In genomic region chr2:196218109-196218508, GRCh38 we compare ENCODE assay signal across 17 cellular contexts. TPM values are rescaled to one million over a fixed set of nuclear protein-coding genes. Genes with fewer than 3 reads are reported as not detected.
DNase-seq lines count a peak whose midpoint lies in the region; ATAC-seq and TF ChIP-seq lines count a peak whose summit lies in the region.
"Had no signal": no experiment of that assay in that cellular context is flagged by ENCODE, and none has a peak within 500 bp of the region (broad histone marks: within the 10 kb centered on the region; RNA-seq: fewer than 3 reads in every experiment).

No MANE protein-coding gene starts in this region.

- no peak for DNase-seq in activated naive CD4-positive, alpha-beta T cell treated with anti-CD3 and anti-CD28 coated beads, Interleukin-2, amount 50 U/mL, for 16 hours
- DNase-seq in activated B cell treated with CpG ODN at 0.5 μM for 24 hours (no peak), mucosa of descending colon (peak in 1 of 3 donors; percentile 34), GM19238 (ENCODE audit: insufficient read length, low spot score) (no peak), NCI-H2029 (lab: John Stamatoyannopoulos, UW) (no peak)
- DNase-seq: AML-193; CD4-positive, CD25-positive, alpha-beta regulatory T cell; GOT3; HFFc6; KG1; MG63; NCI-H1105; NCI-H187 treated with DMSO at 0.1 percent for 48 hours; NCI-H526 treated with DMSO at 0.1 percent for 48 hours had no signal

- no peak overlapping the region for H3K4me3 Mint-ChIP-seq in activated naive CD4-positive, alpha-beta T cell treated with anti-CD3 and anti-CD28 coated beads, Interleukin-2, amount 50 U/mL, for 24 hours
- no peak overlapping the region for H3K4me3 Mint-ChIP-seq in activated B cell treated with CpG ODN at 0.5 μM for 24 hours
- H3K4me3 Mint-ChIP-seq: CD4-positive, CD25-positive, alpha-beta regulatory T cell; HFFc6 had no signal

- CTCF ChIA-PET in activated B cell treated with CpG ODN at 0.5 μM for 24 hours (lab: Charles Lee): interaction anchor here (1.2 to 2.1 kb wide), 2 partner anchors 11 to 58 kb away, joined by 3 to 7 read pairs; no protein-coding TSS in a partner anchor

- no peaks in the 10 kb centered on the region for H3K9me3 Mint-ChIP-seq in activated naive CD4-positive, alpha-beta T cell treated with anti-CD3 and anti-CD28 coated beads, Interleukin-2, amount 50 U/mL, for 24 hours
- no peaks in the 10 kb centered on the region for H3K9me3 Mint-ChIP-seq in activated B cell treated with CpG ODN at 0.5 μM for 24 hours
- H3K9me3 Mint-ChIP-seq: CD4-positive, CD25-positive, alpha-beta regulatory T cell; HFFc6 had no signal

- H3K36me3 Mint-ChIP-seq in activated naive CD4-positive, alpha-beta T cell treated with anti-CD3 and anti-CD28 coated beads, Interleukin-2, amount 50 U/mL, for 24 hours: peaks cover 1% of the 10 kb centered on the region
- peaks cover 3% of the 10 kb centered on the region for H3K36me3 Mint-ChIP-seq in activated B cell treated with CpG ODN at 0.5 μM for 24 hours (ENCODE audit: low read depth)
- H3K36me3 Mint-ChIP-seq: CD4-positive, CD25-positive, alpha-beta regulatory T cell had no signal

- ATAC-seq in activated B cell treated with CpG ODN at 0.5 μM for 24 hours (ENCODE audit: low read depth) (no peak), mucosa of descending colon (peak; percentile 41), HG03045 (IDR thresholded peaks at IDR 0.05; ENCODE audit: unreplicated experiment) (no peak)

- POLR2A ChIA-PET in activated B cell treated with CpG ODN at 0.5 μM for 24 hours (lab: Charles Lee): interaction anchor here (1.4 to 4.2 kb wide), 4 partner anchors 10 to 48 kb away, joined by 3 to 25 read pairs (median 4); partner anchors contain the start of gene STK17B

- H3K36me3 ChIP-seq in mucosa of descending colon (ENCODE audit: low read depth): no peaks in the 10 kb centered on the region

- H3K27ac Mint-ChIP-seq in activated naive CD4-positive, alpha-beta T cell treated with anti-CD3 and anti-CD28 coated beads, Interleukin-2, amount 50 U/mL, for 24 hours: peak overlapping the region; percentile 35
- H3K27ac Mint-ChIP-seq in activated B cell treated with CpG ODN at 0.5 μM for 24 hours: peak overlapping the region; percentile 59
- H3K27ac Mint-ChIP-seq: HFFc6 had no signal

- no peaks in the 10 kb centered on the region for H3K4me1 ChIP-seq in mucosa of descending colon (ENCODE audit: low read depth)

- no peaks in the 10 kb centered on the region for H3K27me3 Mint-ChIP-seq in activated naive CD4-positive, alpha-beta T cell treated with anti-CD3 and anti-CD28 coated beads, Interleukin-2, amount 50 U/mL, for 24 hours
- H3K27me3 Mint-ChIP-seq in activated B cell treated with CpG ODN at 0.5 μM for 24 hours: no peaks in the 10 kb centered on the region
- H3K27me3 Mint-ChIP-seq: CD4-positive, CD25-positive, alpha-beta regulatory T cell had no signal

- intact Hi-C loops in activated B cell treated with CpG ODN at 0.5 μM for 24 hours (cut with micrococcal nuclease) (no loop called here), mucosa of descending colon (cut with DNase I, micrococcal nuclease) (no loop called here)

- H3K9me3 ChIP-seq in mucosa of descending colon: no peaks in the 10 kb centered on the region
- H3K9me3 ChIP-seq: MG63 had no signal

- H3K4me3 ChIP-seq in mucosa of descending colon: no peak overlapping the region
- H3K4me3 ChIP-seq: MG63, SK-N-MC had no signal

- H3K4me1 Mint-ChIP-seq in activated naive CD4-positive, alpha-beta T cell treated with anti-CD3 and anti-CD28 coated beads, Interleukin-2, amount 50 U/mL, for 24 hours: peaks cover 83% of the 10 kb centered on the region
- H3K4me1 Mint-ChIP-seq in activated B cell treated with CpG ODN at 0.5 μM for 24 hours: peaks cover 48% of the 10 kb centered on the region

- TF ChIP-seq CTCF in activated B cell treated with CpG ODN at 0.5 μM for 24 hours (IDR thresholded peaks at IDR 0.05) (no peak), mucosa of descending colon (IDR thresholded peaks at IDR 0.05) (no peak)

RNA-seq across cellular contexts. Expression of gene STK17B, which starts 46.7 kb away (rescaled TPM):
- total RNA-seq in activated B cell treated with CpG ODN at 0.5 μM for 24 hours (203 and 226 TPM in 2 replicates), mucosa of descending colon (10 to 100 TPM; 30.3 to 55.7 (median 55.1) TPM)
